ENCODE assay signal across 8 cellular contexts in the genomic region with DNA sequence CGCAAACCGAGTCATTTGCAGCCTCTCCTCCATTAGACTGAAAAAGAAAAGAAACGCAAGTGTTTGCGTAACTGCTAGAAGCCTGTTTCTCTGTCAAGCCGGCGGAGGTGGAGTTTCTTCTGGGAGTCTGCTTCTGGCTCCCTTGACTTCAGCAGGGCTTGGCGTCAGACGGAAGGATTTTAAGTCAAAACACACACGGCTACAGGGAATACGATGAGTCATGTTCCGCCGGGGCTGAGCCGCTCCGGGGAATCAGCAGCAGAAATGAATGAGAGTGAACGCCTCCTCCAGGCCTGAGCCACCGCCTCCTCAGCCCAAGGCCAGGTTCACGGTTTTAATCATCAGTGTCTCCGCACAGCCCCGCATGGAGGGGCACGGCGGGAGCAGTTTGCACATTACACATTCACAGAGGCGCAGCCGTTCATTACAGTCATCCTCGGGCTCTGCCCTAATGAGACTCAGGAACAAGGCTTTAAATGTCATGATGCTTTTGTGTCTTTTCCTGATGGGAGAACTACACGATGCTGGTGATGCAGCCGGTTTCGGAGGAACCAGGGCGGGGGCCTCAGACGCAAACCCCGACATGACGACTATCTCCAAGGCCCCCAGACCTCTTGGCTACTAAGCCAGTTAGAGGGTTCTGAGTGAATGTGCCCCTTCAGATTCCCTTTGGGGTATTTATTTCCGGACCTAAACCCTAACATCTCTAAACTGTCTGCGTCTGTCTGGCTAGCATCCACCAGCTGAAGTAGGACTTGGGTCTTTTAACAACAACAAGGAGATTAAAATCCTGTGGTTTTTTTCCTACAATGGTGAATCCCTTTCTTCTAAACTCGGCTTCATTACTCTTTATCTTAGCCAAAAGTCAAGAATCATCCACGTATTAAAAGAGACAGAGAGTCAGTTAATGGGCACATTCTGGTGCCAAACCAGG. TPM values are rescaled to one million over a fixed set of nuclear protein-coding genes. Genes with fewer than 3 reads are reported as not detected.
DNase-seq lines count a peak whose midpoint lies in the region; ATAC-seq and TF ChIP-seq lines count a peak whose summit lies in the region.

No MANE protein-coding gene starts in this region.

- no peak for ATAC-seq in stimulated activated naive B cell treated with anti-CD40 and anti-IgM and Interleukin-4, amounts not matched to agents 10 μg/mL and 1 μg/mL and 100 μg/mL, for 72 hours (replicated peaks)
- no peak for ATAC-seq in activated T-cell treated with anti-CD3 and anti-CD28 coated beads, Interleukin-2, amount 50 U/mL, for 4 hours

- no peaks in the 10 kb centered on the region for H3K9me3 Mint-ChIP-seq in stimulated activated naive B cell treated with anti-CD40 and anti-IgM and Interleukin-4, amounts not matched to agents 10 μg/mL and 1 μg/mL and 100 μg/mL, for 72 hours
- H3K9me3 Mint-ChIP-seq in activated T-cell treated with anti-CD3 and anti-CD28 coated beads, Interleukin-2, amount 50 U/mL, for 4 hours: no peaks in the 10 kb centered on the region

- DNase-seq in BJ (ENCODE audit: low read depth): peak; percentile 93
- DNase-seq in NB4 (ENCODE audit: low read depth): peak; percentile 61
- DNase-seq in adipocyte (ENCODE audit: low read depth): peak; percentile 99
- peak; percentile 89 for DNase-seq in cardiac septum (ENCODE audit: low spot score)
- DNase-seq in stimulated activated naive B cell treated with anti-CD40 and anti-IgM and Interleukin-4, amounts not matched to agents 10 μg/mL and 1 μg/mL and 100 μg/mL, for 72 hours: no peak
- DNase-seq in activated naive CD4-positive, alpha-beta T cell (lab: John Stamatoyannopoulos, UW): no peak
- no peak for DNase-seq in activated T-cell treated with anti-CD3 and anti-CD28 coated beads, Interleukin-2, amount 50 U/mL, for 4 hours

- H3K36me3 ChIP-seq in BJ (ENCODE audit: control insufficient read depth, insufficient read depth, low read length) (no peaks in the 10 kb centered on the region), adipocyte (ENCODE audit: control insufficient read depth, insufficient read depth, low read length, severe bottlenecking) (no peaks in the 10 kb centered on the region), parathyroid adenoma (ENCODE audit: control insufficient read depth, insufficient read depth, low read length) (no peaks in the 10 kb centered on the region)

- H3K4me1 ChIP-seq in adipocyte (ENCODE audit: control insufficient read depth, insufficient read depth, low read length) (peaks cover 13% of the 10 kb centered on the region), parathyroid adenoma (peaks cover 11% of the 10 kb centered on the region)

- intact Hi-C loops in cardiac septum (cut with DNase I): loop anchor here (5.0 to 10.0 kb wide), 2 partner anchors 146 to 558 kb away; partner anchors contain the start of gene KCNE4

- H3K4me2 ChIP-seq in parathyroid adenoma (ENCODE audit: low read length): peak overlapping the region; percentile 58

- H3K4me3 ChIP-seq in BJ (ENCODE audit: low read depth, low read length) (peak overlapping the region; percentile 30), NB4 (ENCODE audit: low read depth, low read length) (peak overlapping the region; percentile 19), adipocyte (ENCODE audit: low read length) (peak overlapping the region; percentile 80), parathyroid adenoma (ENCODE audit: low read depth, low read length) (peak overlapping the region; percentile 26)

- POLR2A ChIA-PET in BJ (lab: Charles Lee): no interaction called here

- H3K79me2 ChIP-seq in parathyroid adenoma: no peaks in the 10 kb centered on the region

- CTCF ChIA-PET in BJ (lab: Yijun Ruan, JAX): interaction anchor here (1.5 kb wide), 1 partner anchor 10 kb away, joined by 5 read pairs; no protein-coding TSS in a partner anchor

- peak; percentile 32 for TF ChIP-seq CTCF in BJ (IDR thresholded peaks at IDR 0.05; ENCODE audit: insufficient read depth, low read depth, low read length)
- TF ChIP-seq CTCF in NB4 (IDR thresholded peaks at IDR 0.05; ENCODE audit: low read depth, low read length): no peak
- TF ChIP-seq CTCF in parathyroid adenoma (IDR thresholded peaks at IDR 0.05): no peak

- H3K27me3 Mint-ChIP-seq in stimulated activated naive B cell treated with anti-CD40 and anti-IgM and Interleukin-4, amounts not matched to agents 10 μg/mL and 1 μg/mL and 100 μg/mL, for 72 hours: peaks cover 28 to 40% of the 10 kb centered on the region in 2 donors
- peaks cover 32% of the 10 kb centered on the region for H3K27me3 Mint-ChIP-seq in activated T-cell treated with anti-CD3 and anti-CD28 coated beads, Interleukin-2, amount 50 U/mL, for 4 hours (ENCODE audit: low read depth)

- no peaks in the 10 kb centered on the region for H3K36me3 Mint-ChIP-seq in stimulated activated naive B cell treated with anti-CD40 and anti-IgM and Interleukin-4, amounts not matched to agents 10 μg/mL and 1 μg/mL and 100 μg/mL, for 72 hours
- H3K36me3 Mint-ChIP-seq in activated T-cell treated with anti-CD3 and anti-CD28 coated beads, Interleukin-2, amount 50 U/mL, for 4 hours (ENCODE audit: insufficient read depth): no peaks in the 10 kb centered on the region

- H2AFZ ChIP-seq in parathyroid adenoma: peak overlapping the region; percentile 84

- H3K27ac ChIP-seq in parathyroid adenoma: peak overlapping the region; percentile 88

- H3K9ac ChIP-seq in adipocyte (ENCODE audit: low read length): peak overlapping the region; percentile 76
- H3K9ac ChIP-seq in parathyroid adenoma: no peak overlapping the region

- no peak overlapping the region for H3K4me3 Mint-ChIP-seq in stimulated activated naive B cell treated with anti-CD40 and anti-IgM and Interleukin-4, amounts not matched to agents 10 μg/mL and 1 μg/mL and 100 μg/mL, for 72 hours
- no peak overlapping the region for H3K4me3 Mint-ChIP-seq in activated T-cell treated with anti-CD3 and anti-CD28 coated beads, Interleukin-2, amount 50 U/mL, for 4 hours

- no peaks in the 10 kb centered on the region for H3K9me3 ChIP-seq in adipocyte (ENCODE audit: control insufficient read depth, low read length)
- H3K9me3 ChIP-seq in parathyroid adenoma (ENCODE audit: control insufficient read depth, low read length): no peaks in the 10 kb centered on the region

- peaks cover 0 to 1% of the 10 kb centered on the region in 2 donors for H3K4me1 Mint-ChIP-seq in stimulated activated naive B cell treated with anti-CD40 and anti-IgM and Interleukin-4, amounts not matched to agents 10 μg/mL and 1 μg/mL and 100 μg/mL, for 72 hours
- H3K4me1 Mint-ChIP-seq in activated T-cell treated with anti-CD3 and anti-CD28 coated beads, Interleukin-2, amount 50 U/mL, for 4 hours (ENCODE audit: low read depth): no peaks in the 10 kb centered on the region

- no peak for TF ChIP-seq POLR2A in NB4 (IDR thresholded peaks at IDR 0.05; ENCODE audit: extremely low read depth, insufficient read length)

- no peaks in the 10 kb centered on the region for H3K27me3 ChIP-seq in BJ (ENCODE audit: control insufficient read depth, insufficient read depth, low read length)
- peaks cover 3% of the 10 kb centered on the region for H3K27me3 ChIP-seq in adipocyte (replicated peaks; ENCODE audit: control insufficient read depth, insufficient read depth, low read length)
- no peaks in the 10 kb centered on the region for H3K27me3 ChIP-seq in parathyroid adenoma (ENCODE audit: control insufficient read depth, insufficient read depth, low read length)

- no peak overlapping the region for H3K27ac Mint-ChIP-seq in stimulated activated naive B cell treated with anti-CD40 and anti-IgM and Interleukin-4, amounts not matched to agents 10 μg/mL and 1 μg/mL and 100 μg/mL, for 72 hours

RNA-seq across cellular contexts. Expression of gene SCG2, which starts 11.1 kb away (rescaled TPM):
- polyA plus RNA-seq in BJ (2011; rRNA removed): 0.17 and 0.26 TPM in 2 replicates
- 0.05 TPM in 1 of 2 replicates, not detected in the other for polyA minus RNA-seq in BJ (2011; rRNA and poly(A)+ RNA removed)
- 0.97 TPM for total RNA-seq in cardiac septum
- total RNA-seq in activated T-cell treated with anti-CD3 and anti-CD28 coated beads, Interleukin-2, amount 50 U/mL, for 4 hours: not detected

Comparison
In these comparisons a context has a peak if more than half of its experiments do, and no peak if none do; other contexts are left out.
1. DNase-seq: peak in BJ (single experiment), NB4 (single experiment), adipocyte (single experiment) and cardiac septum (single experiment); none in stimulated activated naive B cell treated with anti-CD40 and anti-IgM and Interleukin-4, amounts not matched to agents 10 μg/mL and 1 μg/mL and 100 μg/mL, for 72 hours (single experiment), activated naive CD4-positive, alpha-beta T cell (0 of 4) and activated T-cell treated with anti-CD3 and anti-CD28 coated beads, Interleukin-2, amount 50 U/mL, for 4 hours (single experiment).
2. H3K4me3 ChIP-seq: peak in every context shown above with its lines; median percentile 80 in adipocyte; 30 in BJ; 26 in parathyroid adenoma; 19 in NB4.